ENCODE assay signal across 1 cellular context in genomic region chr10:120462018-120462682, GRCh38.
TF ChIP-seq lines count a peak whose summit lies in the region.

No MANE protein-coding gene starts in this region.

TF ChIP-seq in HEK293, 187 proteins besides CTCF, POLR2A, EP300 and RAD21 (continued from another document):
- TF ChIP-seq HOXA7 (CRISPR knock-in tag; IDR thresholded peaks at IDR 0.05; ENCODE audit: borderline replicate concordance) (no peak), ZNF449 (tag by site-specific recombination; IDR thresholded peaks at IDR 0.05) (no peak), ZFHX2 (tag by site-specific recombination; conservative IDR thresholded peaks at IDR 0.05) (peak; percentile 58), ZNF416 (tag by site-specific recombination; IDR thresholded peaks at IDR 0.05) (no peak), ZNF610 (tag by site-specific recombination; IDR thresholded peaks at IDR 0.05; ENCODE audit: borderline replicate concordance) (no peak), ZNF548 (tag by site-specific recombination; IDR thresholded peaks at IDR 0.05) (no peak), EGR2 (tag by site-specific recombination; IDR thresholded peaks at IDR 0.05; ENCODE audit: low read depth) (peak; percentile 54), ZNF112 (tag by site-specific recombination; IDR thresholded peaks at IDR 0.05) (no peak), MEIS1 (CRISPR knock-in tag; IDR thresholded peaks at IDR 0.05; ENCODE audit: borderline replicate concordance) (no peak), ELK4 (IDR thresholded peaks at IDR 0.05; ENCODE audit: borderline replicate concordance, low read depth, low read length) (no peak)
- TF ChIP-seq, protein P1, sequence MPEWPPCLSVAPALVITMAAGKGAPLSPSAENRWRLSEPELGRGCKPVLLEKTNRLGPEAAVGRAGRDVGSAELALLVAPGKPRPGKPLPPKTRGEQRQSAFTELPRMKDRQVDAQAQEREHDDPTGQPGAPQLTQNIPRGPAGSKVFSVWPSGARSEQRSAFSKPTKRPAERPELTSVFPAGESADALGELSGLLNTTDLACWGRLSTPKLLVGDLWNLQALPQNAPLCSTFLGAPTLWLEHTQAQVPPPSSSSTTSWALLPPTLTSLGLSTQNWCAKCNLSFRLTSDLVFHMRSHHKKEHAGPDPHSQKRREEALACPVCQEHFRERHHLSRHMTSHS (tag by site-specific recombination; IDR thresholded peaks at IDR 0.05): no peak
